ENCODE assay signal across 25 cellular contexts in genomic region chr17:44548714-44549230, GRCh38. TPM values are rescaled to one million over a fixed set of nuclear protein-coding genes. Genes with fewer than 3 reads are reported as not detected.
DNase-seq lines count a peak whose midpoint lies in the region; ATAC-seq and TF ChIP-seq lines count a peak whose summit lies in the region.
"Had no signal": no experiment of that assay in that cellular context is flagged by ENCODE, and none has a peak within 500 bp of the region (broad histone marks: within the 10 kb centered on the region; RNA-seq: fewer than 3 reads in every experiment).

No MANE protein-coding gene starts in this region.

- H2AFZ ChIP-seq in neuronal stem cell (ENCODE audit: low read length): no peak overlapping the region

- H3K4me2 ChIP-seq in BLaER1 (peak overlapping the region; percentile 84), neuronal stem cell (ENCODE audit: insufficient read depth, low read length, poor library complexity, severe bottlenecking) (no peak overlapping the region)
- H3K4me2 ChIP-seq: KMS-11 had no signal

- H4K8ac ChIP-seq in neuronal stem cell (ENCODE audit: low read depth, low read length): no peak overlapping the region

- no peaks in the 10 kb centered on the region for H3K36me3 Mint-ChIP-seq in endodermal cell (ENCODE audit: low read depth)
- H3K36me3 Mint-ChIP-seq: activated CD4-positive, alpha-beta memory T cell treated with anti-CD3 and anti-CD28 coated beads for 36 hours; natural killer cell; stimulated activated memory B cell treated with anti-CD40 and anti-IgM and Interleukin-4, amounts not matched to agents 10 μg/mL and 1 μg/mL and 100 μg/mL, for 72 hours had no signal

- H3K4me1 Mint-ChIP-seq in endodermal cell: peaks cover 46% of the 10 kb centered on the region
- H3K4me1 Mint-ChIP-seq: natural killer cell; stimulated activated memory B cell treated with anti-CD40 and anti-IgM and Interleukin-4, amounts not matched to agents 10 μg/mL and 1 μg/mL and 100 μg/mL, for 72 hours had no signal

- H3K9me3 ChIP-seq in BLaER1: no peaks in the 10 kb centered on the region
- H3K9me3 ChIP-seq in Panc1 (ENCODE audit: control insufficient read depth, insufficient read depth, low read depth, low read length): no peaks in the 10 kb centered on the region
- H3K9me3 ChIP-seq in endodermal cell (ENCODE audit: control insufficient read depth, low read length): no peaks in the 10 kb centered on the region
- no peaks in the 10 kb centered on the region for H3K9me3 ChIP-seq in neuronal stem cell (replicated peaks in 1 of 2; ENCODE audit: control insufficient read depth in 2 of 2, insufficient read depth in 1 of 2, low read depth in 1 of 2, low read length in 2 of 2)
- H3K9me3 ChIP-seq in left ventricle myocardium inferior (replicated peaks): peaks cover 3% of the 10 kb centered on the region
- H3K9me3 ChIP-seq: esophagus squamous epithelium, prostate gland, testis had no signal

- no peaks in the 10 kb centered on the region for H4K20me1 ChIP-seq in BLaER1

- intact Hi-C loops in Panc1 (cut with micrococcal nuclease; ENCODE audit: unreplicated experiment): no loop called here
- intact Hi-C loops in left ventricle myocardium inferior (cut with micrococcal nuclease): no loop called here

- in situ Hi-C loops in Panc1 (cut with HindIII; ENCODE audit: low pct_unique_long_range_greater_than_20kb, low sequenced_read_pairs): no loop called here

- H3K27me3 Mint-ChIP-seq in endodermal cell (ENCODE audit: insufficient read depth): peaks cover 75% of the 10 kb centered on the region

- peak overlapping the region; percentile 6 for H2AK5ac ChIP-seq in neuronal stem cell (ENCODE audit: low read depth, low read length)

- WGBS in endodermal cell (ENCODE audit: insufficient coverage in 1 of 2, insufficient read length in 1 of 2), 2 experiments: 100% methylated on average over 1 of the region's 1 CpG; no CpG with 5 or more reads in 1 of the 2 experiments
- no CpG with 5 or more reads among the region's 1 CpG for WGBS in neuronal stem cell (ENCODE audit: extremely low coverage in 2 of 2, insufficient read length in 2 of 2, insufficient replicate concordance in 1 of 2), 2 donors

- no peak for DNase-seq in Panc1 (ENCODE audit: low read depth, low spot score)
- no peak for DNase-seq in endodermal cell
- no peak for DNase-seq in neuronal stem cell (ENCODE audit: low spot score)
- no peak for DNase-seq in NCI-H2081 (lab: John Stamatoyannopoulos, UW)
- DNase-seq in left ventricle myocardium inferior: no peak
- DNase-seq in inferior parietal cortex (ENCODE audit: extremely low spot score): no peak
- DNase-seq: activated CD4-positive, alpha-beta memory T cell treated with anti-CD3 and anti-CD28 coated beads for 36 hours; activated CD4-positive, CD25-positive, alpha-beta regulatory T cell; activated effector memory CD4-positive, alpha-beta T cell treated with Interleukin-2 at 50 U/mL for 16 hours; activated naive CD8-positive, alpha-beta T cell treated with anti-CD3 and anti-CD28 coated beads, Interleukin-2, amount 50 U/mL, for 24 hours; brain microvascular endothelial cell; COR-L47; effector memory CD8-positive, alpha-beta T cell; esophagus squamous epithelium; left cardiac atrium; midbrain; natural killer cell; stimulated activated CD4-positive, alpha-beta T cell treated with anti-CD3 and anti-CD28 coated beads, Interleukin-2, amount 100 ng/mL, for 24 hours; T1000; testis had no signal

- peak overlapping the region; percentile 90 for H2BK120ac ChIP-seq in neuronal stem cell (ENCODE audit: low read depth, low read length)

- H2BK5ac ChIP-seq in neuronal stem cell (ENCODE audit: low read length): peak overlapping the region; percentile 85

- H3K4me1 ChIP-seq in BLaER1 (peaks cover 42% of the 10 kb centered on the region), Panc1 (ENCODE audit: control insufficient read depth, insufficient read depth, low read length) (peaks cover 25% of the 10 kb centered on the region), endodermal cell (ENCODE audit: control insufficient read depth, insufficient read depth, low read length) (peaks cover 20% of the 10 kb centered on the region), neuronal stem cell (ENCODE audit: control insufficient read depth in 2 of 2, insufficient read depth in 1 of 2, low read depth in 1 of 2, low read length in 2 of 2) (peaks cover 41 to 43% of the 10 kb centered on the region in 2 donors), left ventricle myocardium inferior (peaks cover 3% of the 10 kb centered on the region)
- H3K4me1 ChIP-seq: esophagus squamous epithelium, prostate gland had no signal

- no peak overlapping the region for H3K18ac ChIP-seq in neuronal stem cell (ENCODE audit: low read length)

- TF ChIP-seq CTCF in Panc1 (IDR thresholded peaks at IDR 0.05) (no peak), endodermal cell (conservative IDR thresholded peaks at IDR 0.05) (no peak), left ventricle myocardium inferior (IDR thresholded peaks at IDR 0.05; ENCODE audit: borderline replicate concordance) (no peak)

- no peak overlapping the region for H3K23ac ChIP-seq in neuronal stem cell (ENCODE audit: low read depth, low read length, poor library complexity)

- no peaks in the 10 kb centered on the region for H3K36me3 ChIP-seq in BLaER1
- no peaks in the 10 kb centered on the region for H3K36me3 ChIP-seq in Panc1 (ENCODE audit: control insufficient read depth, insufficient read depth, low read length)
- no peaks in the 10 kb centered on the region for H3K36me3 ChIP-seq in endodermal cell (ENCODE audit: control insufficient read depth, insufficient read depth, low read length)
- H3K36me3 ChIP-seq in neuronal stem cell (replicated peaks in 1 of 2; ENCODE audit: control insufficient read depth in 2 of 2, insufficient read depth in 2 of 2, low read length in 2 of 2): no peaks in the 10 kb centered on the region
- H3K36me3 ChIP-seq in left ventricle myocardium inferior: no peaks in the 10 kb centered on the region
- H3K36me3 ChIP-seq: brain microvascular endothelial cell, esophagus squamous epithelium, prostate gland had no signal

- H3K4me3 Mint-ChIP-seq in endodermal cell: no peak overlapping the region
- H3K4me3 Mint-ChIP-seq: activated CD4-positive, alpha-beta memory T cell treated with anti-CD3 and anti-CD28 coated beads for 36 hours; activated naive CD8-positive, alpha-beta T cell treated with anti-CD3 and anti-CD28 coated beads, Interleukin-2, amount 50 U/mL, for 24 hours; effector memory CD8-positive, alpha-beta T cell; natural killer cell; stimulated activated memory B cell treated with anti-CD40 and anti-IgM and Interleukin-4, amounts not matched to agents 10 μg/mL and 1 μg/mL and 100 μg/mL, for 72 hours had no signal

- H3K27ac ChIP-seq in BLaER1 (peak overlapping the region; percentile 77), Panc1 (ENCODE audit: low read length) (peak overlapping the region; percentile 56), endodermal cell (ENCODE audit: low read depth, low read length) (peak overlapping the region; percentile 4), neuronal stem cell (replicated peaks; ENCODE audit: low read length) (peak overlapping the region; percentile 90), left ventricle myocardium inferior (replicated peaks) (no peak overlapping the region)
- H3K27ac ChIP-seq: brain microvascular endothelial cell, KMS-11, prostate gland, testis had no signal

- POLR2A ChIA-PET in Panc1 (lab: Charles Lee): no interaction called here

- H3K4me3 ChIP-seq in BLaER1: no peak overlapping the region
- no peak overlapping the region for H3K4me3 ChIP-seq in Panc1 (ENCODE audit: low read depth in 2 of 2, low read length in 2 of 2)
- H3K4me3 ChIP-seq in endodermal cell (ENCODE audit: low read length): no peak overlapping the region
- H3K4me3 ChIP-seq in neuronal stem cell (ENCODE audit: low read length in 2 of 2): no peak overlapping the region
- no peak overlapping the region for H3K4me3 ChIP-seq in left ventricle myocardium inferior
- H3K4me3 ChIP-seq: esophagus squamous epithelium, prostate gland, testis had no signal

- no peak overlapping the region for H3K27ac Mint-ChIP-seq in endodermal cell
- H3K27ac Mint-ChIP-seq: activated CD4-positive, alpha-beta memory T cell treated with anti-CD3 and anti-CD28 coated beads for 36 hours; activated naive CD8-positive, alpha-beta T cell treated with anti-CD3 and anti-CD28 coated beads, Interleukin-2, amount 50 U/mL, for 24 hours; effector memory CD8-positive, alpha-beta T cell; natural killer cell; stimulated activated memory B cell treated with anti-CD40 and anti-IgM and Interleukin-4, amounts not matched to agents 10 μg/mL and 1 μg/mL and 100 μg/mL, for 72 hours had no signal

- CTCF ChIA-PET in Panc1 (lab: Charles Lee): no interaction called here

- H3K4ac ChIP-seq in neuronal stem cell (ENCODE audit: low read length): no peak overlapping the region

- H3K27me3 ChIP-seq in BLaER1: no peaks in the 10 kb centered on the region
- H3K27me3 ChIP-seq in Panc1 (ENCODE audit: control insufficient read depth, insufficient read depth, low read length): no peaks in the 10 kb centered on the region
- peaks cover 5% of the 10 kb centered on the region for H3K27me3 ChIP-seq in endodermal cell (ENCODE audit: control insufficient read depth, insufficient read depth, low read length, poor library complexity, severe bottlenecking)
- H3K27me3 ChIP-seq in neuronal stem cell (ENCODE audit: control insufficient read depth in 3 of 3, insufficient read depth in 3 of 3, low read depth in 1 of 3, low read length in 3 of 3): no peaks in the 10 kb centered on the region
- H3K27me3 ChIP-seq in left ventricle myocardium inferior (ENCODE audit: low read depth): peaks cover 57% of the 10 kb centered on the region
- H3K27me3 ChIP-seq: brain microvascular endothelial cell, testis had no signal

- peak overlapping the region; percentile 70 for H2BK15ac ChIP-seq in neuronal stem cell (ENCODE audit: low read length)

- H3K9ac ChIP-seq in BLaER1 (no peak overlapping the region; the same call in 1 of the 2 replicates), endodermal cell (ENCODE audit: extremely low read depth, low read length, poor library complexity, severe bottlenecking) (no peak overlapping the region), neuronal stem cell (ENCODE audit: low read depth, low read length, poor library complexity) (no peak overlapping the region)
- H3K9ac ChIP-seq: KMS-11 had no signal

- peak overlapping the region; percentile 86 for H4K91ac ChIP-seq in neuronal stem cell (ENCODE audit: low read depth, low read length, poor library complexity)

- peak overlapping the region; percentile 76 for H2BK12ac ChIP-seq in neuronal stem cell (ENCODE audit: low read length)

- peaks cover 4% of the 10 kb centered on the region for H3K9me3 Mint-ChIP-seq in endodermal cell
- H3K9me3 Mint-ChIP-seq: activated CD4-positive, alpha-beta memory T cell treated with anti-CD3 and anti-CD28 coated beads for 36 hours; activated naive CD8-positive, alpha-beta T cell treated with anti-CD3 and anti-CD28 coated beads, Interleukin-2, amount 50 U/mL, for 24 hours; effector memory CD8-positive, alpha-beta T cell; natural killer cell; stimulated activated memory B cell treated with anti-CD40 and anti-IgM and Interleukin-4, amounts not matched to agents 10 μg/mL and 1 μg/mL and 100 μg/mL, for 72 hours had no signal

- H3K14ac ChIP-seq in neuronal stem cell (ENCODE audit: low read length): no peak overlapping the region

- no TSS peak for BruUV-seq in Panc1 (replicated peaks; lab: Mats Ljungman, UMichigan)

- ATAC-seq in Panc1 (no peak), HG03175 (IDR thresholded peaks at IDR 0.05; ENCODE audit: unreplicated experiment) (no peak)
- ATAC-seq: activated naive CD8-positive, alpha-beta T cell treated with anti-CD3 and anti-CD28 coated beads, Interleukin-2, amount 50 U/mL, for 24 hours; effector memory CD8-positive, alpha-beta T cell; natural killer cell; stimulated activated memory B cell treated with anti-CD40 and anti-IgM and Interleukin-4, amounts not matched to agents 10 μg/mL and 1 μg/mL and 100 μg/mL, for 72 hours had no signal

- H3K79me1 ChIP-seq in neuronal stem cell (ENCODE audit: low read depth, low read length): no peaks in the 10 kb centered on the region

RNA-seq across cellular contexts. Expression of gene FZD2, which starts 8.5 kb away (rescaled TPM):
- total RNA-seq in Panc1 (2021; ENCODE audit: unreplicated experiment): 35.4 TPM
- polyA plus RNA-seq in Panc1 (2012; ENCODE audit: insufficient read length): 54.3 TPM
- 10 to 100 TPM; 20.6 to 21.9 TPM for total RNA-seq in endodermal cell
- polyA plus RNA-seq in endodermal cell (2013, experiment 1 of 2): 65.2 TPM
- 64.6 TPM for polyA plus RNA-seq in endodermal cell (2013, experiment 2 of 2)
- polyA plus RNA-seq in neuronal stem cell (2013, experiment 1 of 2): 181 TPM
- polyA plus RNA-seq in neuronal stem cell (2013, experiment 2 of 2): 177 TPM
- 4.0 TPM for total RNA-seq in left ventricle myocardium inferior
- total RNA-seq: activated CD4-positive, alpha-beta memory T cell treated with anti-CD3 and anti-CD28 coated beads for 36 hours had no signal

RNA-seq across cellular contexts. Expression of gene GPATCH8, which starts 45.6 kb away (rescaled TPM):
- total RNA-seq in Panc1 (2021; ENCODE audit: unreplicated experiment): 30.8 TPM
- 14.4 TPM for polyA plus RNA-seq in Panc1 (2012; ENCODE audit: insufficient read length)
- 10 to 100 TPM; 49.9 to 55.2 TPM for total RNA-seq in endodermal cell
- polyA plus RNA-seq in endodermal cell (2013, experiment 1 of 2): 33.0 TPM
- polyA plus RNA-seq in endodermal cell (2013, experiment 2 of 2): 31.2 TPM
- 22.8 TPM for polyA plus RNA-seq in neuronal stem cell (2013, experiment 1 of 2)
- 23.3 TPM for polyA plus RNA-seq in neuronal stem cell (2013, experiment 2 of 2)
- total RNA-seq in left ventricle myocardium inferior: 16.6 TPM
